ENCODE assay signal across 1 cellular context in the genomic region with DNA sequence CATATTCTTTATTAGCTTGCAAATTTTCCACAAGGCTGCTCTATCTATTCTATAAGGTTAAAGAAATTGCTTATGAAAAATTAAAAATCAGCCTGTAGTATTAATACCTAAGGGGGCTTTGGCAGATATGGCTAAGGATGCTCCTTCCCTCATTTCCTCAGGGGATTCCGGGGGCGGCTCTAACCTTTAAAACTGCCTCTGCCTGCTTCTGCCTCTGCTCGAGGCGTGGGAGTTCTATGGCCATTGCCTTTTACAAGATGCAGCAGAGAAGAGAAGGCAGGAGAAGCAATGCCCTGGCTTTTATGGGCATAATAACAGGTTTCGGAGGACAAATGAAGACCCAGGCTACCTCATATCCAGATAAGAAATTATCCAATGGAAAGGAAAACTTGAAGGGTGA.
TF ChIP-seq lines count a peak whose summit lies in the region.

No MANE protein-coding gene starts in this region.

TF ChIP-seq in HepG2, 621 proteins besides CTCF, POLR2A, EP300 and RAD21 (continued from another document):
- TF ChIP-seq ETS1 (CRISPR knock-in tag; IDR thresholded peaks at IDR 0.05) (no peak), ZBTB20 (CRISPR knock-in tag; IDR thresholded peaks at IDR 0.05; ENCODE audit: borderline replicate concordance, low read depth) (no peak), SP2 (CRISPR knock-in tag; IDR thresholded peaks at IDR 0.05) (no peak), SOX13 (IDR thresholded peaks at IDR 0.05) (no peak), SOX13 (CRISPR knock-in tag; conservative IDR thresholded peaks at IDR 0.05 in 1 of 2, IDR thresholded peaks at IDR 0.05 in 1 of 2) (no peak), ELF4 (CRISPR knock-in tag; IDR thresholded peaks at IDR 0.05; ENCODE audit: borderline replicate concordance) (no peak), EZH2 (conservative IDR thresholded peaks at IDR 0.05; ENCODE audit: low read depth, low read length) (no peak), SNRNP70 (IDR thresholded peaks at IDR 0.05; ENCODE audit: low read depth, low read length) (no peak)
- TF ChIP-seq, protein P1, sequence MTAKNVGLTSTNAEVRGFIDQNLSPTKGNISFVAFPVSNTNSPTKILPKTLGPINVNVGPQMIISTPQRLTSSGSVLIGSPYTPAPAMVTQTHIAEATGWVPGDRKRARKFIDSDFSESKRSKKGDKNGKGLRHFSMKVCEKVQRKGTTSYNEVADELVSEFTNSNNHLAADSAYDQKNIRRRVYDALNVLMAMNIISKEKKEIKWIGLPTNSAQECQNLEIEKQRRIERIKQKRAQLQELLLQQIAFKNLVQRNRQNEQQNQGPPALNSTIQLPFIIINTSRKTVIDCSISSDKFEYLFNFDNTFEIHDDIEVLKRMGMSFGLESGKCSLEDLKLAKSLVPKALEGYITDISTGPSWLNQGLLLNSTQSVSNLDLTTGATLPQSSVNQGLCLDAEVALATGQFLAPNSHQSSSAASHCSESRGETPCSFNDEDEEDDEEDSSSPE (CRISPR knock-in tag; IDR thresholded peaks at IDR 0.05) = no peak
- TF ChIP-seq, protein P2, sequence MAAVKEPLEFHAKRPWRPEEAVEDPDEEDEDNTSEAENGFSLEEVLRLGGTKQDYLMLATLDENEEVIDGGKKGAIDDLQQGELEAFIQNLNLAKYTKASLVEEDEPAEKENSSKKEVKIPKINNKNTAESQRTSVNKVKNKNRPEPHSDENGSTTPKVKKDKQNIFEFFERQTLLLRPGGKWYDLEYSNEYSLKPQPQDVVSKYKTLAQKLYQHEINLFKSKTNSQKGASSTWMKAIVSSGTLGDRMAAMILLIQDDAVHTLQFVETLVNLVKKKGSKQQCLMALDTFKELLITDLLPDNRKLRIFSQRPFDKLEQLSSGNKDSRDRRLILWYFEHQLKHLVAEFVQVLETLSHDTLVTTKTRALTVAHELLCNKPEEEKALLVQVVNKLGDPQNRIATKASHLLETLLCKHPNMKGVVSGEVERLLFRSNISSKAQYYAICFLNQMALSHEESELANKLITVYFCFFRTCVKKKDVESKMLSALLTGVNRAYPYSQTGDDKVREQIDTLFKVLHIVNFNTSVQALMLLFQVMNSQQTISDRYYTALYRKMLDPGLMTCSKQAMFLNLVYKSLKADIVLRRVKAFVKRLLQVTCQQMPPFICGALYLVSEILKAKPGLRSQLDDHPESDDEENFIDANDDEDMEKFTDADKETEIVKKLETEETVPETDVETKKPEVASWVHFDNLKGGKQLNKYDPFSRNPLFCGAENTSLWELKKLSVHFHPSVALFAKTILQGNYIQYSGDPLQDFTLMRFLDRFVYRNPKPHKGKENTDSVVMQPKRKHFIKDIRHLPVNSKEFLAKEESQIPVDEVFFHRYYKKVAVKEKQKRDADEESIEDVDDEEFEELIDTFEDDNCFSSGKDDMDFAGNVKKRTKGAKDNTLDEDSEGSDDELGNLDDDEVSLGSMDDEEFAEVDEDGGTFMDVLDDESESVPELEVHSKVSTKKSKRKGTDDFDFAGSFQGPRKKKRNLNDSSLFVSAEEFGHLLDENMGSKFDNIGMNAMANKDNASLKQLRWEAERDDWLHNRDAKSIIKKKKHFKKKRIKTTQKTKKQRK (IDR thresholded peaks at IDR 0.05; ENCODE audit: low read length) = no peak
- TF ChIP-seq, protein P3, sequence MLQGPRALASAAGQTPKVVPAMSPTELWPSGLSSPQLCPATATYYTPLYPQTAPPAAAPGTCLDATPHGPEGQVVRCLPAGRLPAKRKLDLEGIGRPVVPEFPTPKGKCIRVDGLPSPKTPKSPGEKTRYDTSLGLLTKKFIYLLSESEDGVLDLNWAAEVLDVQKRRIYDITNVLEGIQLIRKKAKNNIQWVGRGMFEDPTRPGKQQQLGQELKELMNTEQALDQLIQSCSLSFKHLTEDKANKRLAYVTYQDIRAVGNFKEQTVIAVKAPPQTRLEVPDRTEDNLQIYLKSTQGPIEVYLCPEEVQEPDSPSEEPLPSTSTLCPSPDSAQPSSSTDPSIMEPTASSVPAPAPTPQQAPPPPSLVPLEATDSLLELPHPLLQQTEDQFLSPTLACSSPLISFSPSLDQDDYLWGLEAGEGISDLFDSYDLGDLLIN (CRISPR knock-in tag; IDR thresholded peaks at IDR 0.05; ENCODE audit: borderline replicate concordance) = no peak
